8 cellular contexts compared by ENCODE assay signal in the genomic region with DNA sequence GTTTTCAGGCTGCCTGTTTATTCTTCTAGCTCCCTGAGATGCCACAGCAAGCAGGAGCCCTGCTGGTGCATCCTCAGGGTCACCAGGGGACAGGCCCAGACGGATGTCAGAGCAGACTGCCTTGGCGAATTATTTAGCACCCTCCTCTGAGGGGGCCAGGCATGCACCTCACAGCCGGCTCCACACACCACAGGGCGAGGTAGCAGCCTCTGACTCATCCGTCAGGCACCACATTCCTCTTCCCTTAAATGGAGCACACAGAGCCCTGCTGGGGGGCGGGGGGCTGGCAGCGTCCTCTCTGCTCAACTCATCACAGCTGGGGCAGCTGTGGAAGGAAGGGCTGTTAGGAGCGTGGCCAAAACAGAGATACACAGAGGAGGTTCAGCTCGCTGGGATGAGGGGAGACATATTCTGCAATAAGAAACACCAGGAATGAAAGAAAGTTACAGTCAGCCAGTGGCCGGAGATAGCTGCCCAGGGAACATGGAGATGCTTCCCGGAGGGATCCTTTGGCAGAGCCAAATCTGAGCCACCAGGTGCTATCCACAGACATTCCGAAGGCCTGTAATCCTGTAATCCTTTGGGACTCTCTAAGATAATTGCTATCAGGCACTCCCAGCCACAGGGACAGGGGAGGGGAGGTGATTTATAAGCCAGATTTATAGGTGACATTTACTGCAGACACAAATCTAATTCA. TPM values are rescaled to one million over a fixed set of nuclear protein-coding genes. Genes with fewer than 3 reads are reported as not detected.
DNase-seq lines count a peak whose midpoint lies in the region; ATAC-seq and TF ChIP-seq lines count a peak whose summit lies in the region.

No MANE protein-coding gene starts in this region.

- H3K4me3 ChIP-seq in AG04449 (ENCODE audit: low read depth, low read length), result peak overlapping the region; percentile 34

- H3K4me3 Mint-ChIP-seq in effector memory CD8-positive, alpha-beta T cell, result no peak overlapping the region

- no peaks in the 10 kb centered on the region for H3K36me3 Mint-ChIP-seq in effector memory CD8-positive, alpha-beta T cell (ENCODE audit: insufficient read depth)

- no peaks in the 10 kb centered on the region for H3K4me1 Mint-ChIP-seq in effector memory CD8-positive, alpha-beta T cell (ENCODE audit: low read depth in 2 of 2)

- TF ChIP-seq CTCF in AG04449 (IDR thresholded peaks at IDR 0.05; ENCODE audit: insufficient read depth, low read length, missing control alignments), result no peak

- ATAC-seq in HG03342 (IDR thresholded peaks at IDR 0.05; ENCODE audit: unreplicated experiment), result no peak
- no peak for ATAC-seq in effector memory CD8-positive, alpha-beta T cell (replicated peaks)

- CTCF ChIA-PET in AG04449 (lab: Yijun Ruan, JAX), result interaction anchor here (0.7 to 3.2 kb wide), 4 partner anchors 19 to 216 kb away, joined by 3 to 11 read pairs (median 4); a partner anchor contains a TSS

- peaks cover 2 to 13% of the 10 kb centered on the region in 2 donors for H3K9me3 Mint-ChIP-seq in effector memory CD8-positive, alpha-beta T cell

- POLR2A ChIA-PET in AG04449 (lab: Yijun Ruan, JAX), result interaction anchor here (0.9 to 1.1 kb wide), 4 partner anchors 9 to 205 kb away, joined by 3 to 4 read pairs (median 4); no protein-coding TSS in a partner anchor

- H3K27ac Mint-ChIP-seq in effector memory CD8-positive, alpha-beta T cell, result no peak overlapping the region

- DNase-seq in AG04449 (ENCODE audit: low read depth, low spot score), result peak; percentile 87
- DNase-seq in NCI-H2227 (lab: John Stamatoyannopoulos, UW; ENCODE audit: unreplicated experiment), result peak; percentile 10
- DNase-seq in epidermal melanocyte (ENCODE audit: insufficient read length, low spot score), result peak; percentile 69
- peak; percentile 66 for DNase-seq in mucosa of gallbladder (ENCODE audit: low spot score)
- DNase-seq in NCI-H187 (lab: John Stamatoyannopoulos, UW), result no peak
- DNase-seq in cerebellar cortex (ENCODE audit: low spot score), result no peak
- DNase-seq in effector memory CD8-positive, alpha-beta T cell, result no peak

- no peaks in the 10 kb centered on the region for H3K27me3 Mint-ChIP-seq in effector memory CD8-positive, alpha-beta T cell

RNA-seq across cellular contexts. Expression of a gene that starts 13.9 kb away (rescaled TPM):
- 28.3 TPM for total RNA-seq in mucosa of gallbladder

Comparison
In these comparisons a context has a peak if more than half of its experiments do, and no peak if none do; other contexts are left out.
1. DNase-seq: peak in AG04449 (single experiment), NCI-H2227 (single experiment), epidermal melanocyte (single experiment) and mucosa of gallbladder (single experiment); none in NCI-H187 (0 of 2), cerebellar cortex (single experiment) and effector memory CD8-positive, alpha-beta T cell (0 of 3).